ENCODE assay signal across 8 cellular contexts in genomic region chr17:62965649-62966425, GRCh38.
DNase-seq lines count a peak whose midpoint lies in the region; ATAC-seq lines count a peak whose summit lies in the region.

TSS of gene TANC2 (plus strand) at chr17:62966235. CDS start at chr17:63009560, 43,325 bp downstream.

- peaks cover 2% of the 10 kb centered on the region for H3K27me3 Mint-ChIP-seq in memory B cell

- DNase-seq in SIG-M5 treated with dmso at 0.1 percent for 504 hours (lab: John Stamatoyannopoulos, UW; ENCODE audit: unreplicated experiment) (peak; percentile 91), SIG-M5 (lab: John Stamatoyannopoulos, UW) (no peak), NOMO-1 treated with DMSO at 0.1 percent for 48 hours (lab: John Stamatoyannopoulos, UW; ENCODE audit: unreplicated experiment) (peak; percentile 65), memory B cell (ENCODE audit: low spot score in 2 of 2) (peak; percentile 70 to 72)
- peak; percentile 51 for DNase-seq in activated CD8-positive, alpha-beta memory T cell treated with anti-CD3 and anti-CD28 coated beads, Interleukin-2, amount 50 U/mL, for 24 hours (ENCODE audit: extremely low read depth)
- peak; percentile 26 to 65 (median 38) for DNase-seq in stimulated activated CD4-positive, alpha-beta T cell treated with anti-CD3 and anti-CD28 coated beads, TNF-alpha, amount 100 ng/mL, for 24 hours (ENCODE audit: low read depth in 3 of 3)

- H3K27me3 ChIP-seq in endocrine pancreas (ENCODE audit: control insufficient read depth, insufficient read depth, low read length), result no peaks in the 10 kb centered on the region

- peak within 1 kb of the TSS; percentile 83 for H3K9ac ChIP-seq in endocrine pancreas (ENCODE audit: control insufficient read depth, insufficient read depth, low read length)

- H3K4me3 Mint-ChIP-seq in memory B cell, result peak within 1 kb of the TSS; percentile 90

- peaks cover 17% of the 10 kb centered on the region for H3K4me1 Mint-ChIP-seq in memory B cell

- ATAC-seq in HG03521 (IDR thresholded peaks at IDR 0.05; ENCODE audit: unreplicated experiment) (peak; percentile 41), memory B cell (ENCODE audit: low read depth) (peak; percentile 75)

- H3K4me1 ChIP-seq in endocrine pancreas (ENCODE audit: control insufficient read depth, insufficient read depth, low read length), result peaks cover 18% of the 10 kb centered on the region

- peak within 1 kb of the TSS; percentile 86 for H3K4me3 ChIP-seq in endocrine pancreas (ENCODE audit: control insufficient read depth, insufficient read depth, low read length)

- no peaks in the 10 kb centered on the region for H3K9me3 Mint-ChIP-seq in memory B cell

- no peaks in the 10 kb centered on the region for H3K36me3 Mint-ChIP-seq in memory B cell

- no peaks in the 10 kb centered on the region for H3K36me3 ChIP-seq in endocrine pancreas (ENCODE audit: control insufficient read depth, insufficient read depth, low read length)

- no peaks in the 10 kb centered on the region for H3K9me3 ChIP-seq in endocrine pancreas (ENCODE audit: control insufficient read depth, low read length)

- H3K27ac Mint-ChIP-seq in memory B cell, result peak within 1 kb of the TSS; percentile 96
